ENCODE assay signal across 15 cellular contexts in genomic region chr2:179951680-179952079, GRCh38. TPM values are rescaled to one million over a fixed set of nuclear protein-coding genes. Genes with fewer than 3 reads are reported as not detected.
A peak's percentile ranks its signal among the peaks of the same experiment; 100 is the strongest.
DNase-seq lines count a peak whose midpoint lies in the region; ATAC-seq and TF ChIP-seq lines count a peak whose summit lies in the region.
"Had no signal": no experiment of that assay in that cellular context is flagged by ENCODE, and none has a peak within 500 bp of the region (broad histone marks: within the 10 kb centered on the region; RNA-seq: fewer than 3 reads in every experiment).

No MANE protein-coding gene starts in this region.

- no peaks in the 10 kb centered on the region for H3K4me1 ChIP-seq in suprapubic skin

- no peak for TF ChIP-seq EP300 in suprapubic skin (IDR thresholded peaks at IDR 0.05)

- no peak for TF ChIP-seq POLR2A in suprapubic skin (IDR thresholded peaks at IDR 0.05)

- H3K27ac Mint-ChIP-seq in neural crest cell (ENCODE audit: unreplicated experiment): peak overlapping the region; percentile 2
- no peak overlapping the region for H3K27ac Mint-ChIP-seq in activated CD4-positive, alpha-beta memory T cell treated with anti-CD3 and anti-CD28 coated beads, Interleukin-2, amount 10 ng/mL, durations not matched to agents 7 days and 5 days
- H3K27ac Mint-ChIP-seq: T-helper 1 cell treated with Interleukin-12 subunit alpha and Interleukin-12 subunit beta and Interleukin-4 antibody, amounts not matched to agents 30 μg/mL and 1 μg/mL, for 36 hours had no signal

- H3K9me3 ChIP-seq in suprapubic skin: no peaks in the 10 kb centered on the region

- H3K27me3 Mint-ChIP-seq in neural crest cell (ENCODE audit: low read depth): no peaks in the 10 kb centered on the region
- no peaks in the 10 kb centered on the region for H3K27me3 Mint-ChIP-seq in activated CD4-positive, alpha-beta memory T cell treated with anti-CD3 and anti-CD28 coated beads, Interleukin-2, amount 10 ng/mL, durations not matched to agents 7 days and 5 days

- DNase-seq in neural crest cell (ENCODE audit: low read depth, low spot score): no peak
- no peak for DNase-seq in suprapubic skin (ENCODE audit: low spot score in 2 of 2)
- DNase-seq in activated T-cell treated with anti-CD3 and anti-CD28 coated beads, Interleukin-2, amount 50 U/mL, for 48 hours: no peak
- DNase-seq in activated CD4-positive, alpha-beta memory T cell treated with anti-CD3 and anti-CD28 coated beads, Interleukin-2, amount 10 ng/mL, durations not matched to agents 7 days and 5 days: no peak
- DNase-seq: activated CD4-positive, CD25-positive, alpha-beta regulatory T cell; NCI-H2029; NCI-H748 treated with DMSO at 0.1 percent for 48 hours; stimulated activated naive CD4-positive, alpha-beta T cell had no signal

- 100% methylated on average over 1 of the region's 1 CpG for WGBS in suprapubic skin

- peaks cover 65% of the 10 kb centered on the region for H3K36me3 ChIP-seq in suprapubic skin

- TF ChIP-seq CTCF in neural crest cell (conservative IDR thresholded peaks at IDR 0.05) (no peak), suprapubic skin (IDR thresholded peaks at IDR 0.05) (no peak)

- H3K27me3 ChIP-seq in suprapubic skin: no peaks in the 10 kb centered on the region

- POLR2A ChIA-PET in activated CD4-positive, alpha-beta memory T cell treated with anti-CD3 and anti-CD28 coated beads, Interleukin-2, amount 10 ng/mL, durations not matched to agents 7 days and 5 days (lab: Charles Lee): no interaction called here

- H3K36me3 Mint-ChIP-seq in neural crest cell (ENCODE audit: low read depth): peaks cover 16% of the 10 kb centered on the region
- peaks cover 55% of the 10 kb centered on the region for H3K36me3 Mint-ChIP-seq in activated CD4-positive, alpha-beta memory T cell treated with anti-CD3 and anti-CD28 coated beads, Interleukin-2, amount 10 ng/mL, durations not matched to agents 7 days and 5 days (ENCODE audit: low read depth)

- H3K4me3 Mint-ChIP-seq in neural crest cell: no peak overlapping the region
- no peak overlapping the region for H3K4me3 Mint-ChIP-seq in activated CD4-positive, alpha-beta memory T cell treated with anti-CD3 and anti-CD28 coated beads, Interleukin-2, amount 10 ng/mL, durations not matched to agents 7 days and 5 days
- H3K4me3 Mint-ChIP-seq: T-helper 1 cell treated with Interleukin-12 subunit alpha and Interleukin-12 subunit beta and Interleukin-4 antibody, amounts not matched to agents 30 μg/mL and 1 μg/mL, for 36 hours had no signal

- no peaks in the 10 kb centered on the region for H3K9me3 Mint-ChIP-seq in neural crest cell
- no peaks in the 10 kb centered on the region for H3K9me3 Mint-ChIP-seq in activated CD4-positive, alpha-beta memory T cell treated with anti-CD3 and anti-CD28 coated beads, Interleukin-2, amount 10 ng/mL, durations not matched to agents 7 days and 5 days
- H3K9me3 Mint-ChIP-seq: T-helper 1 cell treated with Interleukin-12 subunit alpha and Interleukin-12 subunit beta and Interleukin-4 antibody, amounts not matched to agents 30 μg/mL and 1 μg/mL, for 36 hours had no signal

- H3K4me1 Mint-ChIP-seq in neural crest cell: no peaks in the 10 kb centered on the region
- no peaks in the 10 kb centered on the region for H3K4me1 Mint-ChIP-seq in activated CD4-positive, alpha-beta memory T cell treated with anti-CD3 and anti-CD28 coated beads, Interleukin-2, amount 10 ng/mL, durations not matched to agents 7 days and 5 days

- no peak overlapping the region for H3K27ac ChIP-seq in suprapubic skin
- H3K27ac ChIP-seq: C4-2B, skin epidermis had no signal

- H3K4me3 ChIP-seq in suprapubic skin: no peak overlapping the region
- H3K4me3 ChIP-seq: skin epidermis had no signal

- CTCF ChIA-PET in activated CD4-positive, alpha-beta memory T cell treated with anti-CD3 and anti-CD28 coated beads, Interleukin-2, amount 10 ng/mL, durations not matched to agents 7 days and 5 days (lab: Charles Lee): no interaction called here

- peak; percentile 54 for ATAC-seq in GM18907 (IDR thresholded peaks at IDR 0.05; ENCODE audit: unreplicated experiment)
- peak; percentile 82 for ATAC-seq in GM21723 (IDR thresholded peaks at IDR 0.05; ENCODE audit: unreplicated experiment)
- peak; percentile 44 for ATAC-seq in HG03103 (IDR thresholded peaks at IDR 0.05; ENCODE audit: low read depth, unreplicated experiment)
- ATAC-seq: HCT116 had no signal

RNA-seq across cellular contexts. Expression of gene CWC22, which starts 55.4 kb away (rescaled TPM):
- 25.8 and 27.6 TPM in 2 replicates for total RNA-seq in neural crest cell
- 10 to 100 TPM; 13.2 to 24.3 (median 19.4) TPM for total RNA-seq in suprapubic skin
- total RNA-seq in activated CD4-positive, alpha-beta memory T cell treated with anti-CD3 and anti-CD28 coated beads, Interleukin-2, amount 10 ng/mL, durations not matched to agents 7 days and 5 days: 10 to 100 TPM; 19.9 to 21.3 TPM
